Comparison of ENCODE assay signal across 8 cellular contexts in the genomic region with DNA sequence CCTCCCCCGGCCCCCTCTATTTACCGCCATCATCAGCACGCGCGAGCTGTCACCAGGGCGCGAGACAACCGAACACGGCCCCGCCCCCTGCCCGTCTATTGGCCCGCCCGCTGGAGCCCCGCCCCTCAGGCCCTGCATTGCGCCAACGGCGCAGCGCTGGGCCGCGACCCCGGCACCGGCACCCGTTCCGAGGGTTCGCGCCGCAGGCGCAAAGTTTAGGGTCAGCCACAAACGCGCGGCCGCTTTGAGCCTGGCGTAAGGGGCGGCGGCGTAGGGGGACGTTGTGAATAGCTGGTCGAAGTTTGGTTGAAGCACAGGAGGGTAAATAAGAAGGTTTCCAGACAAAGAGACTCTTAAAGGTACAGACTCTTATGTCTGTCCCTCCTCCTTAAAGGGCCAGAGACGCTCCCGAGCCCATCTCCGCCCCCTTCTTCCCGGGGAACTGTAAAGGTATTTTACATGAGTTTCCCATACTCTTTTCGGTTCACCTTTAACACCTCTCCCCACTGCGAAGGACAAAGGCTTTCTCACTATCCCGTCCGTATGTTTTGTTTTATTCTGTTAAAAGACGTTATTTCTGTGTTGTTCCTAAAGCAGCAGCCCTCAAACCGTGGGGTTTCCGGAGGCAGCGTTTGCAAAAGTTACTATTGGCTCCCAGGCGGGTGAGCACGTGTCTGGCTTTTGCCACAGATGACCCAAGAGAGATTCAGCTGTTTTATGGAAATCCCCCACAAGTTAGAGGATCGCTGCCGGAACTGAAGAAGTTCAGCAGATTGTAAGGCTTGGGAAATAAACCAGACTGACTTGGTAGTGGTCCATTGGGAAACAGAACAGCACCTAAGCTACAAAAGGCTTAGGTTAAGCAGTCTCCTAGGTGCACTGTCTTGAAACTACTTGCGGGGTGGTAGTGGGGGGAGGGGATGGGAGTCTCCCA. TPM values are rescaled to one million over a fixed set of nuclear protein-coding genes. Genes with fewer than 3 reads are reported as not detected.
DNase-seq lines count a peak whose midpoint lies in the region; ATAC-seq and TF ChIP-seq lines count a peak whose summit lies in the region.

A gene (minus strand): TSS at position 76 of the 934 bp plus-strand sequence. CDS start 88,392 bp downstream, outside the sequence.

- no peaks in the 10 kb centered on the region for H3K9me3 Mint-ChIP-seq in natural killer cell

- no peak within 1 kb of the TSS for H3K27ac Mint-ChIP-seq in natural killer cell

- TF ChIP-seq POLR2A in Peyer's patch (IDR thresholded peaks at IDR 0.05): no peak

- H3K4me1 ChIP-seq in GM23248 (ENCODE audit: insufficient read depth) (peaks cover 5% of the 10 kb centered on the region; the same call in 1 of the 2 replicates), Karpas-422 (ENCODE audit: low read length) (peaks cover 42% of the 10 kb centered on the region), Peyer's patch (peaks cover 0 to 9% (median 4%) of the 10 kb centered on the region in 4 donors)

- H3K9ac ChIP-seq in GM23248: peak within 1 kb of the TSS; percentile 81
- H3K9ac ChIP-seq in Karpas-422 (ENCODE audit: low read length): peak within 1 kb of the TSS; percentile 75

- peak within 1 kb of the TSS; percentile 100 for H3K4me2 ChIP-seq in GM23248 (ENCODE audit: unreplicated experiment)
- peak within 1 kb of the TSS; percentile 74 for H3K4me2 ChIP-seq in Karpas-422 (ENCODE audit: low read depth, low read length, poor library complexity, severe bottlenecking)

- no peaks in the 10 kb centered on the region for H3K79me2 ChIP-seq in GM23248 (ENCODE audit: insufficient read depth)
- H3K79me2 ChIP-seq in Karpas-422 (ENCODE audit: low read length): peaks cover 44% of the 10 kb centered on the region

- DNase-seq in Daoy (ENCODE audit: low read depth) (peak; percentile 94), GM23248 (peak; percentile 96), Karpas-422 (peak; percentile 97), Peyer's patch (peak; percentile 94 to 96 (median 95)), activated T-helper 1 cell treated with Interleukin-2 at 50 U/mL for 16 hours (ENCODE audit: low read depth) (peak; percentile 79), fibroblast of peridontal ligament (ENCODE audit: extremely low read depth) (peak; percentile 81), natural killer cell (peak; percentile 92)
- DNase-seq in stimulated activated naive CD4-positive, alpha-beta T cell treated with Interleukin-2 at 50 U/mL for 16 hours (lab: John Stamatoyannopoulos, UW): peak; percentile 93

- in situ Hi-C loops in GM23248 (cut with MboI): no loop called here

- H4K20me1 ChIP-seq in GM23248 (ENCODE audit: insufficient read depth) (no peaks in the 10 kb centered on the region), Karpas-422 (ENCODE audit: insufficient read depth, low read depth, low read length) (no peaks in the 10 kb centered on the region)

- H3K36me3 Mint-ChIP-seq in natural killer cell: no peaks in the 10 kb centered on the region

- H3K9me3 ChIP-seq in GM23248 (ENCODE audit: low read depth) (no peaks in the 10 kb centered on the region), Karpas-422 (ENCODE audit: low read length) (no peaks in the 10 kb centered on the region), Peyer's patch (no peaks in the 10 kb centered on the region)

- H3K27me3 Mint-ChIP-seq in natural killer cell (ENCODE audit: low read depth in 2 of 2): no peaks in the 10 kb centered on the region

- intact Hi-C loops in natural killer cell (cut with micrococcal nuclease): loop anchor here (1.0 kb wide), 4 partner anchors 26 to 149 kb away; a partner anchor contains a TSS

- peaks cover 11 to 13% of the 10 kb centered on the region in 2 donors for H3K4me1 Mint-ChIP-seq in natural killer cell

- peak; percentile 88 to 96 (median 90) for ATAC-seq in natural killer cell

- H3K9me2 ChIP-seq in GM23248 (ENCODE audit: insufficient read depth): no peaks in the 10 kb centered on the region
- no peaks in the 10 kb centered on the region for H3K9me2 ChIP-seq in Karpas-422 (replicated peaks; ENCODE audit: insufficient read depth, low read length)

- no peaks in the 10 kb centered on the region for H3K36me3 ChIP-seq in GM23248 (ENCODE audit: low read depth)
- peaks cover 4% of the 10 kb centered on the region; the same call in 1 of the 2 replicates for H3K36me3 ChIP-seq in Karpas-422 (ENCODE audit: insufficient read depth, low read length)
- peaks cover 0 to 10% (median 0%) of the 10 kb centered on the region in 3 donors for H3K36me3 ChIP-seq in Peyer's patch

- peak in 1 of 6 experiments; percentile 14 for TF ChIP-seq CTCF in Peyer's patch (IDR thresholded peaks at IDR 0.05)
- no peak for TF ChIP-seq CTCF in natural killer cell (IDR thresholded peaks at IDR 0.05)

- 1% methylated on average over 40 to 55 of the region's 55 CpGs for WGBS in GM23248 (ENCODE audit: low coverage in 1 of 2, low lambda C conversion rate in 2 of 2, missing lambda C conversion rate in 2 of 2), 2 experiments

- no peaks in the 10 kb centered on the region for H3K27me3 ChIP-seq in GM23248 (replicated peaks; ENCODE audit: insufficient read depth)
- H3K27me3 ChIP-seq in Karpas-422 (ENCODE audit: low read length): no peaks in the 10 kb centered on the region
- H3K27me3 ChIP-seq in Peyer's patch: no peaks in the 10 kb centered on the region

- H3K4me3 ChIP-seq in GM23248 (peak within 1 kb of the TSS; percentile 95), Karpas-422 (ENCODE audit: low read length) (peak within 1 kb of the TSS; percentile 72), Peyer's patch (peak within 1 kb of the TSS; percentile 67 to 78 (median 68))

- H2AFZ ChIP-seq in GM23248 (peak within 1 kb of the TSS; percentile 89), Karpas-422 (ENCODE audit: low read length) (peak within 1 kb of the TSS; percentile 4; the same call in 1 of the 2 replicates)

- H3F3A ChIP-seq in GM23248 (ENCODE audit: insufficient read depth): 0 out of 2 replicates have a peak, but pooled peaks cover 13% of the 10 kb centered on the region

- no peak within 1 kb of the TSS for H3K4me3 Mint-ChIP-seq in natural killer cell

- H3K27ac ChIP-seq in GM23248: peak within 1 kb of the TSS; percentile 57
- H3K27ac ChIP-seq in Karpas-422 (ENCODE audit: low read length): peak within 1 kb of the TSS; percentile 70
- H3K27ac ChIP-seq in Peyer's patch: peak within 1 kb of the TSS; percentile 64 to 78 (median 71)

RNA-seq across cellular contexts. Expression of the gene that starts here (rescaled TPM):
- total RNA-seq in Daoy (2014; rRNA removed; shearing (Covaris generic)): 0.83 and 3.9 TPM in 2 replicates
- total RNA-seq in GM23248 (2014; rRNA removed; shearing (Covaris generic)): 0.97 and 2.4 TPM in 2 replicates
- polyA plus RNA-seq in GM23248 (2016; fragmentation: Nextera tagmentation; extraction: Ambion mirVana): 0.70 and 1.2 TPM in 2 replicates
- 6.5 and 10.7 TPM in 2 replicates for total RNA-seq in Karpas-422 (2014; rRNA removed; shearing (Covaris generic); ENCODE audit: low replicate concordance)
- 1 to 10 TPM; 2.1 to 8.6 (median 4.7) TPM for total RNA-seq in Peyer's patch
- total RNA-seq in natural killer cell: 10 to 100 TPM in 2 of 3 donors, 1 to 10 TPM in 1; 6.4 to 15.1 (median 11.5) TPM

Comparison
In these comparisons a context has a peak if more than half of its experiments do, and no peak if none do; other contexts are left out.
1. Peak in every context shown above with its lines: DNase-seq, ATAC-seq, H3K4me3 ChIP-seq and H3K27ac ChIP-seq.